9 cellular contexts compared by ENCODE assay signal in genomic region chr3:50436063-50436674, GRCh38.
A peak's percentile ranks its signal among the peaks of the same experiment; 100 is the strongest.
DNase-seq lines count a peak whose midpoint lies in the region; ATAC-seq, FAIRE-seq and TF ChIP-seq lines count a peak whose summit lies in the region.
"Had no signal": no experiment of that assay in that cellular context is flagged by ENCODE, and none has a peak within 500 bp of the region (broad histone marks: within the 10 kb centered on the region; RNA-seq: fewer than 3 reads in every experiment).

No MANE protein-coding gene starts in this region.

- no peaks in the 10 kb centered on the region for H3K9me3 ChIP-seq in HepG2 (ENCODE audit: low read length)

- no peak overlapping the region for H3K27ac ChIP-seq in caudate nucleus (ENCODE audit: low read depth, low read length)
- H3K27ac ChIP-seq in HepG2 (ENCODE audit: extremely low read length, insufficient read depth, low read length), result no peak overlapping the region

- BruUV-seq in HepG2 (replicated peaks; lab: Mats Ljungman, UMichigan), result no TSS peak

- WGBS in HepG2 (ENCODE audit: low lambda C conversion rate), result 0% methylated on average over 1 of the region's 5 CpGs

- no peak for TF ChIP-seq EP300 in HepG2 (IDR thresholded peaks at IDR 0.05; ENCODE audit: low read depth in 2 of 2, low read length in 2 of 2)
- TF ChIP-seq EP300 in HepG2 (CRISPR knock-in tag; IDR thresholded peaks at IDR 0.05; ENCODE audit: borderline replicate concordance), result no peak

- peaks cover 1 to 25% of the 10 kb centered on the region in 2 experiments; a peak in 4 of 5 replicates for H3K27me3 ChIP-seq in HepG2 (ENCODE audit: control insufficient read depth in 1 of 2, insufficient read depth in 2 of 2, low read length in 2 of 2)

- DNase-seq in NCI-H2029 (lab: John Stamatoyannopoulos, UW), result peak; percentile 2
- DNase-seq in NCI-H2029 treated with DMSO at 0.1 percent for 48 hours (lab: John Stamatoyannopoulos, UW), result no peak
- peak; percentile 12 for DNase-seq in M059J (ENCODE audit: low read depth)
- peak in 37 of 61 donors; percentile 3 to 67 (median 24) for DNase-seq in caudate nucleus (lab: John Stamatoyannopoulos, UW)
- DNase-seq in HepG2 (ENCODE audit: low spot score), result peak; percentile 50
- DNase-seq in stimulated activated CD8-positive, alpha-beta memory T cell treated with anti-CD3 and anti-CD28 coated beads, Interleukin-12 subunit alpha, Interleukin-12 subunit beta, amount 100 ng/mL, for 1 hour (ENCODE audit: low read depth), result peak; percentile 61
- no peak for DNase-seq in middle frontal gyrus (ENCODE audit: extremely low spot score, low spot score)

- peak; percentile 79 to 83 for ATAC-seq in activated CD4-positive, CD25-positive, alpha-beta regulatory T cell treated with anti-CD3 and anti-CD28 coated beads, Interleukin-2, amount 50 U/mL, for 24 hours
- peak; percentile 92 for ATAC-seq in HepG2

- H3K4me3 ChIP-seq in HepG2 (replicated peaks in 1 of 3; ENCODE audit: insufficient read depth in 1 of 3, low read depth in 2 of 3, low read length in 3 of 3), result no peak overlapping the region

- H3K36me3 ChIP-seq in HepG2 (replicated peaks in 1 of 2; ENCODE audit: control insufficient read depth in 1 of 2, insufficient read depth in 2 of 2, low read length in 2 of 2), result no peaks in the 10 kb centered on the region

- H3K79me2 ChIP-seq in HepG2 (ENCODE audit: insufficient read depth, low read length), result no peaks in the 10 kb centered on the region

- intact Hi-C loops in HepG2 (cut with micrococcal nuclease; ENCODE audit: unreplicated experiment), result loop anchor here (1.0 kb wide), 1 partner anchor 106 kb away; no protein-coding TSS in a partner anchor

- no peak overlapping the region for H3K9ac ChIP-seq in HepG2 (ENCODE audit: insufficient read depth, low read depth, low read length)

- peak; percentile 94 for TF ChIP-seq RAD21 in HepG2 (CRISPR knock-in tag; IDR thresholded peaks at IDR 0.05)

- H4K20me1 ChIP-seq in HepG2 (ENCODE audit: insufficient read depth, low read length), result peaks cover 4% of the 10 kb centered on the region; the same call in 1 of the 2 replicates

- no peak overlapping the region for H3K4me2 ChIP-seq in HepG2 (ENCODE audit: low read depth, low read length)

- in situ Hi-C loops in HepG2 (cut with HindIII; ENCODE audit: extremely low pct_ligation_motif_present, low pct_unique_long_range_greater_than_20kb), result loop anchor here (5.0 kb wide), 1 partner anchor 111 kb away; no protein-coding TSS in a partner anchor

- H3K4me1 ChIP-seq in HepG2 (ENCODE audit: insufficient read depth, low read length), result no peaks in the 10 kb centered on the region

- no peak overlapping the region for H2AFZ ChIP-seq in HepG2 (ENCODE audit: low read length)

- CTCF ChIA-PET in HepG2 (lab: Yijun Ruan, JAX; ENCODE audit: low intra/inter-chr PET ratio, low total read pairs), result interaction anchor here (0.6 to 2.2 kb wide), 5 partner anchors 106 to 114 kb away, joined by 3 to 32 read pairs (median 4); no protein-coding TSS in a partner anchor

- peak; percentile 97 for TF ChIP-seq CTCF in HepG2 (CRISPR knock-in tag; IDR thresholded peaks at IDR 0.05)

- TF ChIP-seq POLR2A in HepG2 (IDR thresholded peaks at IDR 0.05; ENCODE audit: insufficient read depth in 1 of 2, low read depth in 2 of 2, low read length in 2 of 2), result no peak

- POLR2A ChIA-PET in HepG2 (lab: Yijun Ruan, JAX), result no interaction called here

- FAIRE-seq in HepG2 (lab: Jason Lieb, UNC), result peak; percentile 82
- FAIRE-seq: islet of Langerhans had no signal

TF ChIP-seq in HepG2, 621 proteins besides CTCF, POLR2A, EP300 and RAD21 (continues in another document):
- TF ChIP-seq ZNF510 (CRISPR knock-in tag; IDR thresholded peaks at IDR 0.05; ENCODE audit: low read depth), result no peak
- peak; percentile 33; the same call in 1 of the 2 replicates for TF ChIP-seq HDAC2 (CRISPR knock-in tag; IDR thresholded peaks at IDR 0.05)
- no peak for TF ChIP-seq RNF2 (conservative IDR thresholded peaks at IDR 0.05; ENCODE audit: low read depth)
- TF ChIP-seq THAP11 (CRISPR knock-in tag; IDR thresholded peaks at IDR 0.05), result peak; percentile 45; the same call in 1 of the 2 replicates
- TF ChIP-seq NFRKB (IDR thresholded peaks at IDR 0.05), result no peak
- peak; percentile 74 for TF ChIP-seq SKIL (CRISPR knock-in tag; IDR thresholded peaks at IDR 0.05; ENCODE audit: borderline replicate concordance)
- TF ChIP-seq TBL1XR1 (IDR thresholded peaks at IDR 0.05; ENCODE audit: borderline replicate concordance, low read length, partially characterized antibody), result peak; percentile 88
- TF ChIP-seq ZNF557 (CRISPR knock-in tag; IDR thresholded peaks at IDR 0.05), result no peak
- no peak for TF ChIP-seq IRF1 (CRISPR knock-in tag; IDR thresholded peaks at IDR 0.05; ENCODE audit: low read depth)
- peak; percentile 84 for TF ChIP-seq RXRA (CRISPR knock-in tag; IDR thresholded peaks at IDR 0.05)
- no peak for TF ChIP-seq HOXA9 (CRISPR knock-in tag; IDR thresholded peaks at IDR 0.05; ENCODE audit: borderline replicate concordance)
- TF ChIP-seq ZNF121 (CRISPR knock-in tag; IDR thresholded peaks at IDR 0.05), result no peak
- TF ChIP-seq RARA (CRISPR knock-in tag; IDR thresholded peaks at IDR 0.05), result peak; percentile 84
- TF ChIP-seq TRIM24 (CRISPR knock-in tag; IDR thresholded peaks at IDR 0.05), result no peak
- 0 out of 2 replicates have a peak, but pooled peaks have one; percentile 36 for TF ChIP-seq KDM3A (CRISPR knock-in tag; IDR thresholded peaks at IDR 0.05; ENCODE audit: low read depth)
- TF ChIP-seq ZNF501 (CRISPR knock-in tag; IDR thresholded peaks at IDR 0.05), result peak; percentile 35; the same call in 1 of the 2 replicates
- TF ChIP-seq, protein P1, sequence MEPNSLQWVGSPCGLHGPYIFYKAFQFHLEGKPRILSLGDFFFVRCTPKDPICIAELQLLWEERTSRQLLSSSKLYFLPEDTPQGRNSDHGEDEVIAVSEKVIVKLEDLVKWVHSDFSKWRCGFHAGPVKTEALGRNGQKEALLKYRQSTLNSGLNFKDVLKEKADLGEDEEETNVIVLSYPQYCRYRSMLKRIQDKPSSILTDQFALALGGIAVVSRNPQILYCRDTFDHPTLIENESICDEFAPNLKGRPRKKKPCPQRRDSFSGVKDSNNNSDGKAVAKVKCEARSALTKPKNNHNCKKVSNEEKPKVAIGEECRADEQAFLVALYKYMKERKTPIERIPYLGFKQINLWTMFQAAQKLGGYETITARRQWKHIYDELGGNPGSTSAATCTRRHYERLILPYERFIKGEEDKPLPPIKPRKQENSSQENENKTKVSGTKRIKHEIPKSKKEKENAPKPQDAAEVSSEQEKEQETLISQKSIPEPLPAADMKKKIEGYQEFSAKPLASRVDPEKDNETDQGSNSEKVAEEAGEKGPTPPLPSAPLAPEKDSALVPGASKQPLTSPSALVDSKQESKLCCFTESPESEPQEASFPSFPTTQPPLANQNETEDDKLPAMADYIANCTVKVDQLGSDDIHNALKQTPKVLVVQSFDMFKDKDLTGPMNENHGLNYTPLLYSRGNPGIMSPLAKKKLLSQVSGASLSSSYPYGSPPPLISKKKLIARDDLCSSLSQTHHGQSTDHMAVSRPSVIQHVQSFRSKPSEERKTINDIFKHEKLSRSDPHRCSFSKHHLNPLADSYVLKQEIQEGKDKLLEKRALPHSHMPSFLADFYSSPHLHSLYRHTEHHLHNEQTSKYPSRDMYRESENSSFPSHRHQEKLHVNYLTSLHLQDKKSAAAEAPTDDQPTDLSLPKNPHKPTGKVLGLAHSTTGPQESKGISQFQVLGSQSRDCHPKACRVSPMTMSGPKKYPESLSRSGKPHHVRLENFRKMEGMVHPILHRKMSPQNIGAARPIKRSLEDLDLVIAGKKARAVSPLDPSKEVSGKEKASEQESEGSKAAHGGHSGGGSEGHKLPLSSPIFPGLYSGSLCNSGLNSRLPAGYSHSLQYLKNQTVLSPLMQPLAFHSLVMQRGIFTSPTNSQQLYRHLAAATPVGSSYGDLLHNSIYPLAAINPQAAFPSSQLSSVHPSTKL (CRISPR knock-in tag; IDR thresholded peaks at IDR 0.05), result peak; percentile 27; the same call in 1 of the 2 replicates
- no peak for TF ChIP-seq NONO (IDR thresholded peaks at IDR 0.05)
- TF ChIP-seq NONO (CRISPR knock-in tag; conservative IDR thresholded peaks at IDR 0.05), result peak; percentile 50; the same call in 1 of the 2 replicates
- TF ChIP-seq ZNF850 (CRISPR knock-in tag; conservative IDR thresholded peaks at IDR 0.05), result no peak
- TF ChIP-seq SKI (IDR thresholded peaks at IDR 0.05; ENCODE audit: partially characterized antibody), result peak; percentile 98
- no peak for TF ChIP-seq KLF15 (CRISPR knock-in tag; IDR thresholded peaks at IDR 0.05; ENCODE audit: borderline replicate concordance)

Comparison
In these comparisons a context has a peak if more than half of its experiments do, and no peak if none do; other contexts are left out.
1. DNase-seq: peak in NCI-H2029 (single experiment), M059J (single experiment), caudate nucleus (37 of 61), HepG2 (single experiment) and stimulated activated CD8-positive, alpha-beta memory T cell treated with anti-CD3 and anti-CD28 coated beads, Interleukin-12 subunit alpha, Interleukin-12 subunit beta, amount 100 ng/mL, for 1 hour (single experiment); none in NCI-H2029 treated with DMSO at 0.1 percent for 48 hours (single experiment) and middle frontal gyrus (single experiment).